ENCODE assay signal across 15 cellular contexts in genomic region chr22:17783317-17783716, GRCh38. TPM values are rescaled to one million over a fixed set of nuclear protein-coding genes. Genes with fewer than 3 reads are reported as not detected.
A peak's percentile ranks its signal among the peaks of the same experiment; 100 is the strongest.
DNase-seq lines count a peak whose midpoint lies in the region; ATAC-seq and TF ChIP-seq lines count a peak whose summit lies in the region.
"Had no signal": no experiment of that assay in that cellular context is flagged by ENCODE, and none has a peak within 500 bp of the region (broad histone marks: within the 10 kb centered on the region; RNA-seq: fewer than 3 reads in every experiment).

No MANE protein-coding gene starts in this region.

- H3K27me3 ChIP-seq in BLaER1 (no peaks in the 10 kb centered on the region), neural progenitor cell (no peaks in the 10 kb centered on the region)
- H3K27me3 ChIP-seq: SJSA1 had no signal

- H3K4me3 ChIP-seq in BLaER1 (no peak overlapping the region), HEK293 (ENCODE audit: low read depth, low read length) (no peak overlapping the region), fibroblast of mammary gland (ENCODE audit: control insufficient read depth, low read depth, low read length) (no peak overlapping the region), neural progenitor cell (no peak overlapping the region)
- H3K4me3 ChIP-seq: SJSA1 had no signal

- POLR2A ChIA-PET in HEK293 (lab: Yijun Ruan, JAX): no interaction called here

- H3K4me1 Mint-ChIP-seq in neural progenitor cell: peaks cover 42% of the 10 kb centered on the region

- no peaks in the 10 kb centered on the region for H3K36me3 Mint-ChIP-seq in neural progenitor cell
- H3K36me3 Mint-ChIP-seq: CD8-positive, alpha-beta T cell had no signal

- peak; percentile 43 for DNase-seq in fibroblast of mammary gland (ENCODE audit: low read depth)
- no peak for DNase-seq in neural progenitor cell (ENCODE audit: low spot score)
- no peak for DNase-seq in NK-92 treated with Interleukin-12 subunit alpha and Interleukin-12 subunit beta, amount 100 ng/mL, for 24 hours (lab: John Stamatoyannopoulos, UW)
- no peak for DNase-seq in activated naive CD4-positive, alpha-beta T cell (lab: John Stamatoyannopoulos, UW)
- DNase-seq: CD8-positive, alpha-beta T cell; H7; MV-4-11; NCI-H1417; NCI-H2029 treated with DMSO at 0.1 percent for 48 hours; NCI-H510A; NCI-H774 had no signal

- no peak overlapping the region for H3K4me3 Mint-ChIP-seq in neural progenitor cell
- H3K4me3 Mint-ChIP-seq: CD8-positive, alpha-beta T cell had no signal

- ATAC-seq in HG03097 (IDR thresholded peaks at IDR 0.05; ENCODE audit: low FRiP score, unreplicated experiment): no peak
- ATAC-seq: CD8-positive, alpha-beta T cell had no signal

- H3K36me3 ChIP-seq in BLaER1 (peaks cover 8% of the 10 kb centered on the region), HEK293 (ENCODE audit: control insufficient read depth in 2 of 2, insufficient read depth in 1 of 2, low read length in 2 of 2) (peaks cover 0 to 5% of the 10 kb centered on the region in 2 experiments; a peak in 1 of 3 replicates), neural progenitor cell (no peaks in the 10 kb centered on the region)

- no peaks in the 10 kb centered on the region for H3K9me3 Mint-ChIP-seq in neural progenitor cell
- H3K9me3 Mint-ChIP-seq: CD8-positive, alpha-beta T cell had no signal

- H4K20me1 ChIP-seq in BLaER1 (no peaks in the 10 kb centered on the region; the same call in 1 of the 2 replicates), neural progenitor cell (ENCODE audit: low read depth) (no peaks in the 10 kb centered on the region)

- peaks cover 21% of the 10 kb centered on the region for H3F3A ChIP-seq in neural progenitor cell (ENCODE audit: low read depth)

- peak overlapping the region; percentile 60 for H3K27ac Mint-ChIP-seq in neural progenitor cell
- H3K27ac Mint-ChIP-seq: CD8-positive, alpha-beta T cell had no signal

- H3K4me1 ChIP-seq in BLaER1 (peaks cover 77% of the 10 kb centered on the region), HEK293 (ENCODE audit: control insufficient read depth, insufficient read depth, low read length) (peaks cover 3% of the 10 kb centered on the region; the same call in 1 of the 2 replicates), neural progenitor cell (peaks cover 8% of the 10 kb centered on the region)

- H3K4me2 ChIP-seq in BLaER1 (peak overlapping the region; percentile 96), neural progenitor cell (no peak overlapping the region)

- H3K27ac ChIP-seq in BLaER1 (peak overlapping the region; percentile 4; the same call in 1 of the 2 replicates), HEK293 (ENCODE audit: extremely low read depth, low read depth, low read length) (no peak overlapping the region), neural progenitor cell (no peak overlapping the region)
- H3K27ac ChIP-seq: SJSA1 had no signal

- H2AFZ ChIP-seq in neural progenitor cell (replicated peaks): no peak overlapping the region

- H3K9ac ChIP-seq in BLaER1 (no peak overlapping the region), neural progenitor cell (no peak overlapping the region)

- H3K9me3 ChIP-seq in BLaER1 (no peaks in the 10 kb centered on the region; the same call in 1 of the 2 replicates), HEK293 (ENCODE audit: control insufficient read depth, insufficient read depth, low read depth, low read length) (no peaks in the 10 kb centered on the region), neural progenitor cell (ENCODE audit: low read depth) (no peaks in the 10 kb centered on the region)
- H3K9me3 ChIP-seq: SJSA1 had no signal

- CTCF ChIA-PET in HEK293 (lab: Yijun Ruan, JAX): no interaction called here

- H3K27me3 Mint-ChIP-seq in neural progenitor cell (ENCODE audit: insufficient read depth, low read depth): peaks cover 11% of the 10 kb centered on the region

- no peak for TF ChIP-seq CTCF in HEK293 (tag by site-specific recombination; IDR thresholded peaks at IDR 0.05)
- no peak for TF ChIP-seq CTCF in fibroblast of mammary gland (conservative IDR thresholded peaks at IDR 0.05; ENCODE audit: control insufficient read depth, insufficient read depth, low read depth, low read length)
- no peak for TF ChIP-seq CTCF in neural progenitor cell (IDR thresholded peaks at IDR 0.05)

- H3K79me2 ChIP-seq in neural progenitor cell (ENCODE audit: low read depth): no peaks in the 10 kb centered on the region

TF ChIP-seq in HEK293, 187 proteins besides CTCF, POLR2A, EP300 and RAD21:
- TF ChIP-seq EGR2 (tag by site-specific recombination; IDR thresholded peaks at IDR 0.05; ENCODE audit: low read depth) (peak; percentile 21; the same call in 1 of the 2 replicates), HOXC10 (CRISPR knock-in tag; IDR thresholded peaks at IDR 0.05) (no peak)
TF ChIP-seq in HEK293: peak in this region for 1.

RNA-seq across cellular contexts. Expression of gene BID, which starts 9.0 kb away (rescaled TPM):
- 16.6 and 29.2 TPM in 2 replicates for total RNA-seq in neural progenitor cell (ENCODE audit: low replicate concordance)
